Comparison of ENCODE assay signal across 1 cellular context in the genomic region with DNA sequence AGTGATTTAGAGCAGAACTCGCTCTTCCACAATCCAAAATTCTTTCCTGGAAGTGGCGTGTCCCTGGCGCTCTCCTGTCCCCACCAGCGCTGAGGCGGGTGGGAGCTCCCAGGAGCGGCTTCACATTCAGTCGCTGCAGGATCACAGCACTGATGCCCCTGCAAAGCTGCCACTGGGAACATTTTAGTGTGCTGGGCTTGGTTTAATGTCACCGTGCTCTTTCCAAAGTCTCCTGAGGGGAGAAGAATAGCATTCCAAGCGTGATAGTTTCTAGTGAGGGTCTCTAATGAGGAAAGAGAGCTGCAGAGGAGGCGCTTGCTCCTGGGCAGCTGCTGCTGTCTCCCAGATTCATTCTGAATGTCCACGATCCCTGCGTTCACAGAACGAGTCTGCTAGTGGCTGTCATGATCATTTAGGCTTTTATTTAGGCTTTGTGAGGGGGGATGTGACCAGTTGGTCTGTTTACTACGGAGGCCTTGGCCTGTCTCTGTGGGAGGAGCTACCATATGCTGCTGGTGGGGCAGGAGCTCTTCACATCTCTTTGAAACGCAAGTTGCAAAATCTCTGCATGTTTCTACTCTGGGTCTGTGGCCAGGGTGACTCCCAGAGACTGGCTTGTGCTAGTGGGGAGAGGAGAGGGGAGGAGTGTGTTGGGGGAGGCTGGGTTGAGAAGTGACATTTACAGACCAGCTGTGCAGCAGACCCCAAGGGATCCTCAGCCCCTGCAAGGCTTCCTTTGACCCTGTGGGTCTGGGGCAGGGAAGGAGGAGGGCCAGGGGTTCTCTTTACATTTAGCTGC.
TF ChIP-seq lines count a peak whose summit lies in the region.

No MANE protein-coding gene starts in this region.

TF ChIP-seq in HepG2, 621 proteins besides CTCF, POLR2A, EP300 and RAD21 (continued from another document):
- TF ChIP-seq, protein P1, sequence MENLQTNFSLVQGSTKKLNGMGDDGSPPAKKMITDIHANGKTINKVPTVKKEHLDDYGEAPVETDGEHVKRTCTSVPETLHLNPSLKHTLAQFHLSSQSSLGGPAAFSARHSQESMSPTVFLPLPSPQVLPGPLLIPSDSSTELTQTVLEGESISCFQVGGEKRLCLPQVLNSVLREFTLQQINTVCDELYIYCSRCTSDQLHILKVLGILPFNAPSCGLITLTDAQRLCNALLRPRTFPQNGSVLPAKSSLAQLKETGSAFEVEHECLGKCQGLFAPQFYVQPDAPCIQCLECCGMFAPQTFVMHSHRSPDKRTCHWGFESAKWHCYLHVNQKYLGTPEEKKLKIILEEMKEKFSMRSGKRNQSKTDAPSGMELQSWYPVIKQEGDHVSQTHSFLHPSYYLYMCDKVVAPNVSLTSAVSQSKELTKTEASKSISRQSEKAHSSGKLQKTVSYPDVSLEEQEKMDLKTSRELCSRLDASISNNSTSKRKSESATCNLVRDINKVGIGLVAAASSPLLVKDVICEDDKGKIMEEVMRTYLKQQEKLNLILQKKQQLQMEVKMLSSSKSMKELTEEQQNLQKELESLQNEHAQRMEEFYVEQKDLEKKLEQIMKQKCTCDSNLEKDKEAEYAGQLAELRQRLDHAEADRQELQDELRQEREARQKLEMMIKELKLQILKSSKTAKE (CRISPR knock-in tag; IDR thresholded peaks at IDR 0.05; ENCODE audit: borderline replicate concordance), result no peak
- no peak for TF ChIP-seq ZNF558 (CRISPR knock-in tag; IDR thresholded peaks at IDR 0.05; ENCODE audit: borderline replicate concordance)
